ENCODE assay signal across 9 cellular contexts in the genomic region with DNA sequence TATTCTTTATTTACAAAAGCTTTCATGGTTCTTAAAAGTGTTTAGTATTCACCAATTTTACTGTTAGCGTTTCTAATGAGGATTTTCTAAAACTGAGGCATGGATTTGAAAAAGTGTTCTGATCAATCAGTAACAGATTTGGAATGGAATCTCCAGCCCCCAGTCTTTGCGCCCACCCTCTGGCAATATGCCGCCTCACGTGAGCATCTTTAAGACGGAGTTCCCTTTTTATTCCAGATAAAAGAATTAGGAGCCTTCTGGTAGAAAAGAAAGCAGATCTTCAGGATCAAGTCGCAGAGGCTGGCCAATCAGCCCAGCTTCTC. TPM values are rescaled to one million over a fixed set of nuclear protein-coding genes. Genes with fewer than 3 reads are reported as not detected.
DNase-seq lines count a peak whose midpoint lies in the region; ATAC-seq and TF ChIP-seq lines count a peak whose summit lies in the region.
"Had no signal": no experiment of that assay in that cellular context is flagged by ENCODE, and none has a peak within 500 bp of the region (broad histone marks: within the 10 kb centered on the region; RNA-seq: fewer than 3 reads in every experiment).

No MANE protein-coding gene starts in this region.

- H4K8ac ChIP-seq in IMR-90 (ENCODE audit: low read depth in 2 of 2, low read length in 2 of 2) = no peak overlapping the region

- peaks cover 6% of the 10 kb centered on the region for H3K4me1 ChIP-seq in IMR-90 (ENCODE audit: control insufficient read depth, insufficient read depth, low read length)

- H3K4me2 ChIP-seq in IMR-90 (ENCODE audit: low read depth, low read length) = peak overlapping the region; percentile 98

- H4K20me1 ChIP-seq in IMR-90 (ENCODE audit: insufficient read depth, low read length) = peaks cover 44% of the 10 kb centered on the region

- peaks cover 45 to 61% of the 10 kb centered on the region in 2 experiments for H3K79me1 ChIP-seq in IMR-90 (ENCODE audit: low read depth in 1 of 2, low read length in 2 of 2)

- POLR2A ChIA-PET in IMR-90 (lab: Charles Lee; ENCODE audit: unreplicated experiment) = no interaction called here

- in situ Hi-C loops in IMR-90 (cut with MboI; ENCODE audit: low sequenced_read_pairs) = no loop called here

- H3K27ac ChIP-seq in IMR-90 (ENCODE audit: insufficient read depth, low read length) (peak overlapping the region; percentile 19), dorsolateral prefrontal cortex (peak overlapping the region in 8 of 59 donors; percentile 1 to 76 (median 56))
- H3K27ac ChIP-seq: neutrophil had no signal

- no peak for TF ChIP-seq RAD21 in IMR-90 (IDR thresholded peaks at IDR 0.05; ENCODE audit: low read length)

- H3K14ac ChIP-seq in IMR-90 (replicated peaks; ENCODE audit: low read depth, low read length) = 0 out of 2 replicates have a peak overlapping the region, but pooled peaks have one; percentile 29

- peaks cover 17% of the 10 kb centered on the region for H3K9me1 ChIP-seq in IMR-90 (ENCODE audit: insufficient read depth, low read length)

- H4K5ac ChIP-seq in IMR-90 (ENCODE audit: low read depth, low read length) = no peak overlapping the region

- peaks cover 6 to 10% of the 10 kb centered on the region in 2 donors for H3K27me3 Mint-ChIP-seq in natural killer cell treated with Interleukin-12 subunit alpha and Interleukin-12 subunit beta and Interleukin-15 and Interleukin-18, amount 100 ng/mL, for 72 hours

- peak overlapping the region; percentile 26; the same call in 1 of the 2 replicates for H3K23ac ChIP-seq in IMR-90 (ENCODE audit: low read depth, low read length)

- H2BK120ac ChIP-seq in IMR-90 (ENCODE audit: low read depth, low read length) = no peak overlapping the region

- H3K56ac ChIP-seq in IMR-90 (ENCODE audit: extremely low read depth, insufficient read depth, low read length) = peak overlapping the region; percentile 42; the same call in 1 of the 2 replicates

- H3K4me1 Mint-ChIP-seq in natural killer cell treated with Interleukin-12 subunit alpha and Interleukin-12 subunit beta and Interleukin-15 and Interleukin-18, amount 100 ng/mL, for 72 hours (ENCODE audit: low read depth in 2 of 2) = peaks cover 7 to 15% of the 10 kb centered on the region in 2 donors

- no peak overlapping the region for H2BK5ac ChIP-seq in IMR-90 (ENCODE audit: low read depth, low read length, poor library complexity, severe bottlenecking)

- no peaks in the 10 kb centered on the region for H3K27me3 ChIP-seq in IMR-90 (ENCODE audit: control insufficient read depth, insufficient read depth, low read length)
- no peaks in the 10 kb centered on the region for H3K27me3 ChIP-seq in dorsolateral prefrontal cortex

- no peak overlapping the region for H2AK9ac ChIP-seq in IMR-90 (replicated peaks; ENCODE audit: low read depth, low read length, poor library complexity)

- TF ChIP-seq POLR2A in IMR-90 (IDR thresholded peaks at IDR 0.05; ENCODE audit: low read depth, low read length) = no peak

- H3K18ac ChIP-seq in IMR-90 (ENCODE audit: low read depth, low read length) = no peak overlapping the region

- no peak overlapping the region for H2BK15ac ChIP-seq in IMR-90 (ENCODE audit: low read depth, low read length)

- H4K91ac ChIP-seq in IMR-90 (ENCODE audit: insufficient read depth, low read depth, low read length) = no peak overlapping the region

- intact Hi-C loops in IMR-90 (cut with micrococcal nuclease) (no loop called here), dorsolateral prefrontal cortex (cut with DNase I) (no loop called here)

- H3K9me3 Mint-ChIP-seq in natural killer cell treated with Interleukin-12 subunit alpha and Interleukin-12 subunit beta and Interleukin-15 and Interleukin-18, amount 100 ng/mL, for 72 hours = no peaks in the 10 kb centered on the region

- peak overlapping the region; percentile 86 for H3K4me3 Mint-ChIP-seq in natural killer cell treated with Interleukin-12 subunit alpha and Interleukin-12 subunit beta and Interleukin-15 and Interleukin-18, amount 100 ng/mL, for 72 hours

- H2AFZ ChIP-seq in IMR-90 (replicated peaks; ENCODE audit: low read length, poor library complexity) = peak overlapping the region; percentile 91

- TF ChIP-seq CTCF in AG10803 (conservative IDR thresholded peaks at IDR 0.05; ENCODE audit: low read length) (no peak), IMR-90 (conservative IDR thresholded peaks at IDR 0.05; ENCODE audit: low read depth, low read length) (no peak), dorsolateral prefrontal cortex (IDR thresholded peaks at IDR 0.05 in 54 of 56, conservative IDR thresholded peaks at IDR 0.05 in 2 of 56; ENCODE audit: low read depth in 1 of 56, partially characterized antibody in 56 of 56) (no peak)

- no peaks in the 10 kb centered on the region for H3K9me3 ChIP-seq in IMR-90 (ENCODE audit: control insufficient read depth, insufficient read depth, low read length)
- H3K9me3 ChIP-seq: neutrophil had no signal

- CTCF ChIA-PET in IMR-90 (lab: Yijun Ruan, JAX) = interaction anchor here (0.7 kb wide), 1 partner anchor 992 kb away, joined by 3 read pairs; no protein-coding TSS in a partner anchor

- no peak overlapping the region for H3K4ac ChIP-seq in IMR-90 (ENCODE audit: low read depth, low read length)

- no TSS peak for BruUV-seq in IMR-90 (replicated peaks; lab: Mats Ljungman, UMichigan)

- H3K4me3 ChIP-seq in AG10803 (ENCODE audit: low read length) (peak overlapping the region; percentile 74), IMR-90 (ENCODE audit: insufficient read depth, low read depth, low read length) (peak overlapping the region; percentile 54), dorsolateral prefrontal cortex (peak overlapping the region in 57 of 59 donors; percentile 49 to 93 (median 79))

- H2AK5ac ChIP-seq in IMR-90 (ENCODE audit: low read depth, low read length) = no peak overlapping the region

- dilution Hi-C loops in IMR-90 (cut with HindIII; ENCODE audit: low sequenced_read_pairs, unreplicated experiment) = no loop called here

- no peak for ATAC-seq in IMR-90 (ENCODE audit: low read depth)
- no peak for ATAC-seq in natural killer cell treated with Interleukin-12 subunit alpha and Interleukin-12 subunit beta and Interleukin-15 and Interleukin-18, amount 100 ng/mL, for 72 hours
- no peak for ATAC-seq in GM19395 (IDR thresholded peaks at IDR 0.05; ENCODE audit: unreplicated experiment)

- no peak for DNase-seq in AG10803 (ENCODE audit: low read depth)
- no peak for DNase-seq in IMR-90
- DNase-seq in dorsolateral prefrontal cortex = no peak
- no peak for DNase-seq in natural killer cell treated with Interleukin-12 subunit alpha and Interleukin-12 subunit beta and Interleukin-15 and Interleukin-18, amount 100 ng/mL, for 72 hours (ENCODE audit: low spot score)
- no peak for DNase-seq in HPDE6-E6E7 (ENCODE audit: extremely low spot score)
- no peak for DNase-seq in putamen (ENCODE audit: low spot score)
- no peak for DNase-seq in NCI-H187 treated with DMSO at 0.1 percent for 48 hours (lab: John Stamatoyannopoulos, UW)

- H2BK20ac ChIP-seq in IMR-90 (ENCODE audit: low read depth, low read length) = no peak overlapping the region

- no CpG with 5 or more reads among the region's 6 CpGs for WGBS in IMR-90 (ENCODE audit: extremely low coverage in 2 of 2, insufficient read length in 1 of 2), 2 experiments

- peak overlapping the region; percentile 44 for H3K9ac ChIP-seq in IMR-90 (ENCODE audit: low read depth, low read length)

- H3K27ac Mint-ChIP-seq in natural killer cell treated with Interleukin-12 subunit alpha and Interleukin-12 subunit beta and Interleukin-15 and Interleukin-18, amount 100 ng/mL, for 72 hours = peak overlapping the region; percentile 57 to 68

- H3K36me3 Mint-ChIP-seq in natural killer cell treated with Interleukin-12 subunit alpha and Interleukin-12 subunit beta and Interleukin-15 and Interleukin-18, amount 100 ng/mL, for 72 hours = no peaks in the 10 kb centered on the region

- H3K36me3 ChIP-seq in IMR-90 (ENCODE audit: control insufficient read depth, insufficient read depth, low read length) = no peaks in the 10 kb centered on the region
- H3K36me3 ChIP-seq: neutrophil had no signal

TF ChIP-seq in IMR-90, 13 proteins besides CTCF, POLR2A, EP300 and RAD21 (continues in another document):
- TF ChIP-seq SMC3 (IDR thresholded peaks at IDR 0.05; ENCODE audit: low read depth, low read length) = no peak
- TF ChIP-seq MAZ (IDR thresholded peaks at IDR 0.05; ENCODE audit: borderline replicate concordance, low read depth, low read length) = no peak
- TF ChIP-seq CEBPB (IDR thresholded peaks at IDR 0.05; ENCODE audit: low read depth, low read length) = no peak
- TF ChIP-seq, protein P1, sequence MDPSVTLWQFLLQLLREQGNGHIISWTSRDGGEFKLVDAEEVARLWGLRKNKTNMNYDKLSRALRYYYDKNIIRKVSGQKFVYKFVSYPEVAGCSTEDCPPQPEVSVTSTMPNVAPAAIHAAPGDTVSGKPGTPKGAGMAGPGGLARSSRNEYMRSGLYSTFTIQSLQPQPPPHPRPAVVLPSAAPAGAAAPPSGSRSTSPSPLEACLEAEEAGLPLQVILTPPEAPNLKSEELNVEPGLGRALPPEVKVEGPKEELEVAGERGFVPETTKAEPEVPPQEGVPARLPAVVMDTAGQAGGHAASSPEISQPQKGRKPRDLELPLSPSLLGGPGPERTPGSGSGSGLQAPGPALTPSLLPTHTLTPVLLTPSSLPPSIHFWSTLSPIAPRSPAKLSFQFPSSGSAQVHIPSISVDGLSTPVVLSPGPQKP (IDR thresholded peaks at IDR 0.05; ENCODE audit: borderline replicate concordance, low read depth, low read length) = no peak
- no peak for TF ChIP-seq FOS (IDR thresholded peaks at IDR 0.05; ENCODE audit: low read depth, low read length)
- no peak for TF ChIP-seq CHD1 (IDR thresholded peaks at IDR 0.05; ENCODE audit: low read depth, low read length)
- TF ChIP-seq BHLHE40 (IDR thresholded peaks at IDR 0.05; ENCODE audit: low read depth, low read length) = peak; percentile 85
- no peak for TF ChIP-seq MAFK (IDR thresholded peaks at IDR 0.05; ENCODE audit: low read depth, low read length)
- TF ChIP-seq RCOR1 (IDR thresholded peaks at IDR 0.05; ENCODE audit: insufficient replicate concordance, low read length) = no peak

RNA-seq across cellular contexts. Expression of a gene that starts 1.1 kb away (rescaled TPM):
- total RNA-seq in IMR-90 (2012; rRNA removed) (14.4 and 16.7 TPM in 2 replicates), dorsolateral prefrontal cortex (10 to 100 TPM; 15.4 to 54.1 (median 29.0) TPM)
- polyA plus RNA-seq in IMR-90 (2012; rRNA removed) = 9.2 and 10.1 TPM in 2 replicates
- polyA plus RNA-seq in IMR-90 (2012; cell fraction: cytosol; rRNA removed) = 6.3 and 8.7 TPM in 2 replicates
- polyA plus RNA-seq in IMR-90 (2012; cell fraction: nucleus; rRNA removed; ENCODE audit: low replicate concordance) = 14.0 and 18.3 TPM in 2 replicates
- 1 to 10 TPM; 1.1 to 3.2 TPM for total RNA-seq in natural killer cell treated with Interleukin-12 subunit alpha and Interleukin-12 subunit beta and Interleukin-15 and Interleukin-18, amount 100 ng/mL, for 72 hours

RNA-seq across cellular contexts. Expression of a gene that starts 1.8 kb away (rescaled TPM):
- total RNA-seq in IMR-90 (2012; rRNA removed) (0.90 and 1.9 TPM in 2 replicates), dorsolateral prefrontal cortex (10 to 100 TPM in 106 of 120 experiments, 1 to 10 TPM in 14; 6.5 to 39.9 (median 15.8) TPM)
- polyA plus RNA-seq in IMR-90 (2012; rRNA removed) = 3.8 and 4.7 TPM in 2 replicates
- polyA plus RNA-seq in IMR-90 (2012; cell fraction: cytosol; rRNA removed) = 1.2 and 1.6 TPM in 2 replicates
- polyA plus RNA-seq in IMR-90 (2012; cell fraction: nucleus; rRNA removed; ENCODE audit: low replicate concordance) = 17.9 and 21.8 TPM in 2 replicates
- under 1 TPM in 1 of 2 donors, not detected in 1; 0.56 TPM for total RNA-seq in natural killer cell treated with Interleukin-12 subunit alpha and Interleukin-12 subunit beta and Interleukin-15 and Interleukin-18, amount 100 ng/mL, for 72 hours
